Comparison of ENCODE assay signal across 19 cellular contexts in the genomic region with DNA sequence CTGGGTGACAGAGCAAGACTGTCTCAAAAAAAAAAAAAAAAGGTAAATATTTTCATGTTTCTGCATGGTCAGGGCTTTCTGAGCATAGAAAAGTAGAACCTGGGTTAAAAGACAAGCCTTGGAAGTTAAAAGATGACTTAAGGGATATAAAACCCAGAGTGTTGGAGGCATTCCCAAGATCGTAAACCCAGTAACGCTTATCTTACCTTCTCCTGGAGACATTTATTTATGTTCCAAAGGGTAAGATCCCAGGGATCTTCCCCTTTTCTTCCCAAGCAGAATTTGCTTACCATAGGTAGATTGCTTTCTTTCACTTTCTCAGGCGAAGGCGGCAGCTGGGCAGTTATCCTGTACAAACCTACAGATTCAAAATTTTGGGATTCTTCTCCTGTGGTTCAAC. TPM values are rescaled to one million over a fixed set of nuclear protein-coding genes. Genes with fewer than 3 reads are reported as not detected.
DNase-seq lines count a peak whose midpoint lies in the region; ATAC-seq and TF ChIP-seq lines count a peak whose summit lies in the region.
"Had no signal": no experiment of that assay in that cellular context is flagged by ENCODE, and none has a peak within 500 bp of the region (broad histone marks: within the 10 kb centered on the region; RNA-seq: fewer than 3 reads in every experiment).

No MANE protein-coding gene starts in this region.

- H3K9me2 ChIP-seq in Karpas-422 (replicated peaks; ENCODE audit: insufficient read depth, low read length) = no peaks in the 10 kb centered on the region

- TF ChIP-seq POLR2A in sigmoid colon (IDR thresholded peaks at IDR 0.05) = no peak

- H3K27me3 ChIP-seq in Karpas-422 (ENCODE audit: low read length) (no peaks in the 10 kb centered on the region), sigmoid colon (no peaks in the 10 kb centered on the region), HAP-1 (ENCODE audit: low read depth) (no peaks in the 10 kb centered on the region)
- H3K27me3 ChIP-seq: BLaER1 treated with 17β-estradiol and CSF1 and Interleukin-3, amounts not matched to agents 10 nM and 100 nM had no signal

- in situ Hi-C loops in HAP-1 (cut with MboI; ENCODE audit: low sequenced_read_pairs) = no loop called here

- no peaks in the 10 kb centered on the region for H3K27me3 Mint-ChIP-seq in chondrocyte (ENCODE audit: low read depth)

- H3K9ac ChIP-seq in Karpas-422 (ENCODE audit: low read length) = no peak overlapping the region
- H3K9ac ChIP-seq: BLaER1 treated with 17β-estradiol and CSF1 and Interleukin-3, amounts not matched to agents 10 nM and 100 nM had no signal

- H3K9me3 Mint-ChIP-seq in chondrocyte (ENCODE audit: low read depth) = no peaks in the 10 kb centered on the region
- H3K9me3 Mint-ChIP-seq: CD8-positive, alpha-beta T cell; HFFc6 had no signal

- intact Hi-C loops in sigmoid colon (cut with DNase I) = no loop called here

- H3K9me3 ChIP-seq in Karpas-422 (ENCODE audit: low read length) (no peaks in the 10 kb centered on the region), sigmoid colon (no peaks in the 10 kb centered on the region), HAP-1 (no peaks in the 10 kb centered on the region)
- H3K9me3 ChIP-seq: BLaER1 treated with 17β-estradiol and CSF1 and Interleukin-3, amounts not matched to agents 10 nM and 100 nM had no signal

- no peak overlapping the region for H3K4me3 Mint-ChIP-seq in chondrocyte (ENCODE audit: unreplicated experiment)
- H3K4me3 Mint-ChIP-seq: CD8-positive, alpha-beta T cell; HFFc6 had no signal

- peaks cover 4% of the 10 kb centered on the region for H3K36me3 Mint-ChIP-seq in chondrocyte (ENCODE audit: low read depth)
- H3K36me3 Mint-ChIP-seq: CD8-positive, alpha-beta T cell had no signal

- H3K36me3 ChIP-seq in Karpas-422 (ENCODE audit: insufficient read depth, low read length) (no peaks in the 10 kb centered on the region), sigmoid colon (no peaks in the 10 kb centered on the region), HAP-1 (replicated peaks) (no peaks in the 10 kb centered on the region)
- H3K36me3 ChIP-seq: BLaER1 treated with 17β-estradiol and CSF1 and Interleukin-3, amounts not matched to agents 10 nM and 100 nM had no signal

- no peaks in the 10 kb centered on the region for H3K4me1 Mint-ChIP-seq in chondrocyte (ENCODE audit: low read depth)

- peak; percentile 17 for DNase-seq in Karpas-422
- no peak for DNase-seq in chondrocyte (ENCODE audit: low spot score)
- peak; percentile 8 for DNase-seq in left kidney (ENCODE audit: low read depth, low spot score)
- no peak for DNase-seq in sigmoid colon
- DNase-seq in activated CD8-positive, alpha-beta memory T cell treated with anti-CD3 and anti-CD28 coated beads for 24 hours = no peak
- DNase-seq in HAP-1 (ENCODE audit: low spot score in 2 of 2) = no peak
- no peak for DNase-seq in SKM-1 treated with dmso at 0.1 percent for 144 hours (lab: John Stamatoyannopoulos, UW; ENCODE audit: unreplicated experiment)
- DNase-seq: CD8-positive, alpha-beta T cell; DMS53; HFFc6; NCI-H1417; NCI-H187 treated with DMSO at 0.1 percent for 48 hours; NCI-H345; NCI-H524 treated with DMSO at 0.1 percent for 48 hours; PC-9 had no signal

- 22 to 73% methylated on average over 4 of the region's 4 CpGs for WGBS in sigmoid colon, 2 donors

- no peak overlapping the region for H3K4me3 ChIP-seq in Karpas-422 (ENCODE audit: low read length)
- H3K4me3 ChIP-seq in sigmoid colon = peak overlapping the region in 3 of 4 donors; percentile 16 to 42 (median 38)
- H3K4me3 ChIP-seq in HAP-1 = no peak overlapping the region
- H3K4me3 ChIP-seq: BLaER1 treated with 17β-estradiol and CSF1 and Interleukin-3, amounts not matched to agents 10 nM and 100 nM; K562; PC-9 had no signal

- TF ChIP-seq CTCF in chondrocyte (IDR thresholded peaks at IDR 0.05) (no peak), sigmoid colon (IDR thresholded peaks at IDR 0.05) (no peak)

- no peaks in the 10 kb centered on the region for H3K4me1 ChIP-seq in Karpas-422 (ENCODE audit: low read length)
- H3K4me1 ChIP-seq in sigmoid colon = no peaks in the 10 kb centered on the region
- H3K4me1 ChIP-seq in HAP-1 = no peaks in the 10 kb centered on the region
- H3K4me1 ChIP-seq: BLaER1 treated with 17β-estradiol and CSF1 and Interleukin-3, amounts not matched to agents 10 nM and 100 nM had no signal

- no peaks in the 10 kb centered on the region for H4K20me1 ChIP-seq in Karpas-422 (ENCODE audit: insufficient read depth, low read depth, low read length)
- H4K20me1 ChIP-seq: BLaER1 treated with 17β-estradiol and CSF1 and Interleukin-3, amounts not matched to agents 10 nM and 100 nM had no signal

- H3K27ac Mint-ChIP-seq in chondrocyte (ENCODE audit: unreplicated experiment) = peak overlapping the region; percentile 36
- H3K27ac Mint-ChIP-seq: CD8-positive, alpha-beta T cell; HFFc6 had no signal

- no peak overlapping the region for H3K4me2 ChIP-seq in Karpas-422 (ENCODE audit: low read depth, low read length, poor library complexity, severe bottlenecking)
- H3K4me2 ChIP-seq: BLaER1 treated with 17β-estradiol and CSF1 and Interleukin-3, amounts not matched to agents 10 nM and 100 nM; PC-9 had no signal

- no peaks in the 10 kb centered on the region for H3K79me2 ChIP-seq in Karpas-422 (ENCODE audit: low read length)

- TF ChIP-seq EP300 in sigmoid colon (IDR thresholded peaks at IDR 0.05) = no peak

- ATAC-seq in HG03196 (IDR thresholded peaks at IDR 0.05; ENCODE audit: unreplicated experiment) = no peak
- ATAC-seq: CD8-positive, alpha-beta T cell; K562 had no signal

- H3K27ac ChIP-seq in Karpas-422 (ENCODE audit: low read length) = no peak overlapping the region
- H3K27ac ChIP-seq in sigmoid colon = no peak overlapping the region
- H3K27ac ChIP-seq: BLaER1 treated with 17β-estradiol and CSF1 and Interleukin-3, amounts not matched to agents 10 nM and 100 nM; PC-9; RWPE1 had no signal

- no peak overlapping the region for H2AFZ ChIP-seq in Karpas-422 (ENCODE audit: low read length)
- H2AFZ ChIP-seq: PC-9 had no signal

RNA-seq across cellular contexts. Expression of a gene that starts 22.2 kb away (rescaled TPM):
- 0.14 and 0.48 TPM in 2 replicates for total RNA-seq in Karpas-422 (2014; rRNA removed; shearing (Covaris generic); ENCODE audit: low replicate concordance)
- 27.1 to 38.6 TPM (median 34.4 TPM) in 3 replicates for total RNA-seq in chondrocyte
- 10 to 100 TPM in 1 of 4 donors, 1 to 10 TPM in 3; 2.3 to 14.0 (median 4.2) TPM for total RNA-seq in sigmoid colon
- 10 to 100 TPM in 2 of 3 donors, 1 to 10 TPM in 1; 6.3 to 25.9 (median 16.8) TPM for polyA plus RNA-seq in sigmoid colon

RNA-seq across cellular contexts. Expression of a gene that starts 22.6 kb away (rescaled TPM):
- total RNA-seq in Karpas-422 (2014; rRNA removed; shearing (Covaris generic); ENCODE audit: low replicate concordance) = 30.7 and 56.3 TPM in 2 replicates
- 48.4 to 70.0 TPM (median 50.2 TPM) in 3 replicates for total RNA-seq in chondrocyte
- total RNA-seq in sigmoid colon = 10 to 100 TPM; 26.9 to 43.1 (median 31.8) TPM
- 10 to 100 TPM; 46.3 to 70.5 (median 54.7) TPM for polyA plus RNA-seq in sigmoid colon

Comparison
In these comparisons a context has a peak if more than half of its experiments do, and no peak if none do; other contexts are left out.
1. DNase-seq: peak in Karpas-422 (single experiment) and left kidney (single experiment); none in chondrocyte (single experiment), sigmoid colon (single experiment), activated CD8-positive, alpha-beta memory T cell treated with anti-CD3 and anti-CD28 coated beads for 24 hours (single experiment), HAP-1 (0 of 2) and SKM-1 treated with dmso at 0.1 percent for 144 hours (single experiment).
2. H3K4me3 ChIP-seq: peak in sigmoid colon (3 of 4); none in Karpas-422 (single experiment) and HAP-1 (single experiment).